In genomic region chr3:50612234-50612972, GRCh38 we compare ENCODE assay signal across 8 cellular contexts. TPM values are rescaled to one million over a fixed set of nuclear protein-coding genes. Genes with fewer than 3 reads are reported as not detected.
DNase-seq lines count a peak whose midpoint lies in the region; ATAC-seq and TF ChIP-seq lines count a peak whose summit lies in the region.

No MANE protein-coding gene starts in this region.

- peak in 3 of 5 donors; percentile 17 to 42 (median 20) for DNase-seq in CD8-positive, alpha-beta memory T cell
- DNase-seq in amniotic epithelial cell (ENCODE audit: low read depth): peak; percentile 36
- no peak for DNase-seq in lung (ENCODE audit: low spot score)
- DNase-seq in kidney tubule cell (ENCODE audit: low spot score): no peak
- no peak for DNase-seq in NCI-H2196 treated with DMSO at 0.1 percent for 48 hours (lab: John Stamatoyannopoulos, UW; ENCODE audit: unreplicated experiment)
- DNase-seq in glomerular visceral epithelial cell (ENCODE audit: extremely low spot score): no peak

- H3K27me3 Mint-ChIP-seq in CD8-positive, alpha-beta memory T cell: no peaks in the 10 kb centered on the region

- TF ChIP-seq CTCF in lung (IDR thresholded peaks at IDR 0.05; ENCODE audit: control extremely low read depth, extremely low read depth): no peak

- POLR2A ChIA-PET in CD8-positive, alpha-beta memory T cell (lab: Charles Lee): interaction anchor here (0.7 to 4.2 kb wide), 10 partner anchors 12 to 773 kb away, joined by 3 to 48 read pairs (median 14); partner anchors contain the start of genes C3orf18, HEMK1 and MANF

- peak overlapping the region; percentile 98 for H3K4me3 ChIP-seq in CD8-positive, alpha-beta memory T cell (ENCODE audit: low read length)
- peak overlapping the region; percentile 38 for H3K4me3 ChIP-seq in lung

- H3K27ac ChIP-seq in CD8-positive, alpha-beta memory T cell (ENCODE audit: low read depth, low read length): peak overlapping the region; percentile 84
- H3K27ac ChIP-seq in lung (ENCODE audit: low read depth in 1 of 2, low read length in 1 of 2): peak overlapping the region; percentile 89 to 90

- H3K4me1 ChIP-seq in CD8-positive, alpha-beta memory T cell (ENCODE audit: insufficient read depth, low read length): peaks cover 53% of the 10 kb centered on the region
- peaks cover 6 to 30% of the 10 kb centered on the region in 2 donors for H3K4me1 ChIP-seq in lung (ENCODE audit: control insufficient read depth in 2 of 2, insufficient read depth in 2 of 2, low read length in 2 of 2)

- H3K36me3 ChIP-seq in CD8-positive, alpha-beta memory T cell (ENCODE audit: insufficient read depth, low read length): peaks cover 27% of the 10 kb centered on the region
- H3K36me3 ChIP-seq in lung (ENCODE audit: control insufficient read depth in 2 of 2, insufficient read depth in 2 of 2, low read length in 2 of 2): peaks cover 3 to 17% of the 10 kb centered on the region in 2 donors

- peaks cover 11 to 26% (median 13%) of the 10 kb centered on the region in 3 donors for H3K36me3 Mint-ChIP-seq in CD8-positive, alpha-beta memory T cell

- H3K27me3 ChIP-seq in CD8-positive, alpha-beta memory T cell (ENCODE audit: insufficient read depth, low read length, poor library complexity, severe bottlenecking): no peaks in the 10 kb centered on the region
- H3K27me3 ChIP-seq in lung (ENCODE audit: control insufficient read depth, insufficient read depth): no peaks in the 10 kb centered on the region

- H3K4me3 Mint-ChIP-seq in CD8-positive, alpha-beta memory T cell: peak overlapping the region; percentile 82 to 97 (median 97)

- 10 to 12% methylated on average over 31 of the region's 31 CpGs for WGBS in lung, 2 donors

- CTCF ChIA-PET in CD8-positive, alpha-beta memory T cell (lab: Charles Lee): interaction anchor here (0.6 to 21.6 kb wide), 16 partner anchors 10 to 777 kb away, joined by 3 to 724 read pairs (median 6); partner anchors contain the start of genes C3orf18 and HEMK1

- H3K4me1 Mint-ChIP-seq in CD8-positive, alpha-beta memory T cell: peaks cover 62 to 74% (median 67%) of the 10 kb centered on the region in 3 donors

- ATAC-seq in HG03135 (IDR thresholded peaks at IDR 0.05; ENCODE audit: unreplicated experiment) (peak; percentile 3), lung (ENCODE audit: insufficient read depth, low FRiP score) (no peak), HG03097 (IDR thresholded peaks at IDR 0.05; ENCODE audit: low FRiP score, unreplicated experiment) (no peak)

- no peaks in the 10 kb centered on the region for H3K9me3 ChIP-seq in CD8-positive, alpha-beta memory T cell (ENCODE audit: low read length)
- no peaks in the 10 kb centered on the region for H3K9me3 ChIP-seq in lung (ENCODE audit: control insufficient read depth in 2 of 2, insufficient read depth in 1 of 2, low read length in 1 of 2)

- peak overlapping the region; percentile 91 to 99 (median 95) for H3K27ac Mint-ChIP-seq in CD8-positive, alpha-beta memory T cell

- H3K9me3 Mint-ChIP-seq in CD8-positive, alpha-beta memory T cell: no peaks in the 10 kb centered on the region

RNA-seq across cellular contexts. Expression of gene CISH, which starts 0.8 kb away (rescaled TPM):
- 100 to 1,000 TPM; 216 to 222 TPM for total RNA-seq in CD8-positive, alpha-beta memory T cell
- 92.8 TPM for polyA plus RNA-seq in CD8-positive, alpha-beta memory T cell
- total RNA-seq in lung: 10 to 100 TPM; 42.9 to 50.2 TPM
- 100 to 1,000 TPM in 1 of 2 donors, 10 to 100 TPM in 1; 37.8 to 104 TPM for polyA plus RNA-seq in lung

RNA-seq across cellular contexts. Expression of gene MAPKAPK3, which starts 4.5 kb away (rescaled TPM):
- 100 to 1,000 TPM; 153 to 156 TPM for total RNA-seq in CD8-positive, alpha-beta memory T cell
- 57.0 TPM for polyA plus RNA-seq in CD8-positive, alpha-beta memory T cell
- total RNA-seq in lung: 10 to 100 TPM; 23.6 to 96.1 TPM
- 10 to 100 TPM; 50.8 to 92.1 TPM for polyA plus RNA-seq in lung

RNA-seq across cellular contexts. Expression of gene HEMK1, which starts 43.1 kb away (rescaled TPM):
- total RNA-seq in CD8-positive, alpha-beta memory T cell: 10 to 100 TPM; 51.8 to 55.0 TPM
- polyA plus RNA-seq in CD8-positive, alpha-beta memory T cell: 27.4 TPM
- total RNA-seq in lung: 10 to 100 TPM; 17.3 to 28.0 TPM
- 10 to 100 TPM; 16.0 to 20.1 TPM for polyA plus RNA-seq in lung

RNA-seq across cellular contexts. Expression of gene C3orf18, which starts 44.9 kb away (rescaled TPM):
- 10 to 100 TPM; 11.5 to 13.0 TPM for total RNA-seq in CD8-positive, alpha-beta memory T cell
- 15.8 TPM for polyA plus RNA-seq in CD8-positive, alpha-beta memory T cell
- total RNA-seq in lung: 1 to 10 TPM; 5.7 to 7.0 TPM
- polyA plus RNA-seq in lung: 1 to 10 TPM; 2.7 to 3.2 TPM

Comparison
In these comparisons a context has a peak if more than half of its experiments do, and no peak if none do; other contexts are left out.
1. DNase-seq: peak in CD8-positive, alpha-beta memory T cell (3 of 5) and amniotic epithelial cell (single experiment); none in lung (single experiment), kidney tubule cell (single experiment), NCI-H2196 treated with DMSO at 0.1 percent for 48 hours (single experiment) and glomerular visceral epithelial cell (single experiment).
2. RNA of gene CISH, which starts 0.8 kb away (total RNA-seq): 216 to 222 TPM in CD8-positive, alpha-beta memory T cell; 42.9 to 50.2 TPM in lung; every median in the first group is over 4 times any median in the second.